Comparison of ENCODE assay signal across 15 cellular contexts in the genomic region with DNA sequence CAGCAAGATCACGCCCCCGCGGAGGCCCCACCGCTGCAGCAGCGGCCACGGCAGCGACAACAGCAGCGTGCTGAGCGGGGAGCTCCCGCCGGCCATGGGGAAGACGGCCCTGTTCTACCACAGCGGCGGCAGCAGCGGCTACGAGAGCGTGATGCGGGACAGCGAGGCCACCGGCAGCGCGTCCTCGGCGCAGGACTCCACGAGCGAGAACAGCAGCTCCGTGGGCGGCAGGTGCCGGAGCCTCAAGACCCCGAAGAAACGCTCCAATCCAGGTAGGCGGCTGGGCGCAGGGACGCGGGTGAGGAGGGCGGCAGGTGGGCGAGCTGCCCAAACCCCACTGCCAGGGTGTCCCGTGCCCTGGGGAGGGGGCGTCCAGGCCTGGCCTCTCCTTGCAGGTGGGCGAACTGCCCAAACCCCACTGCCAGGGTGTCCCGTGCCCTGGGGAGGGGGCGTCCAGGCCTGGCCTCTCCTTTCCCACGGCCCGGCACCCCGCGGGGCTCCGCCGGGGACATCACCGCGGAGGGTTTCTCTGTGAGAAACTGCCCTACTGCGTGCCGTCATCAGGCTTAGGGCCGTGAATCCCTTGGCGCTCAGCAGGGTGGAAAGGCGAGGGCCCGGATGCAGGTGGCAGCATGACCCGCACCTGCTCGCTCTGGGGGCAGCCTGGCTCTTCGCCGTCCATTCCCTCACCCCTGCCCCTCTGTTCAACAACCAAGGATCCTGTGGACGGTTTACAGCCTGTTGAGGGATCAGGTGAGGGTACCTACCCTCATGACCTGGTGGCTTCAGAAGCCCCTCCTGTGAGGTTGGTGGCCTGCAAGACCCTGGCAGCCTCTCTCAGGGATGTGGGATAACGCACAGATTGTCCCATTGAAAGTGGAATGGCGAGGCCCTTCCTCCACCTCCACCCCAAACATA.
DNase-seq lines count a peak whose midpoint lies in the region; TF ChIP-seq lines count a peak whose summit lies in the region.
"Had no signal": no experiment of that assay in that cellular context is flagged by ENCODE, and none has a peak within 500 bp of the region (broad histone marks: within the 10 kb centered on the region; RNA-seq: fewer than 3 reads in every experiment).

No MANE protein-coding gene starts in this region.

- peaks cover 13% of the 10 kb centered on the region for H3K4me1 Mint-ChIP-seq in CD14-positive monocyte

- no peaks in the 10 kb centered on the region for H3K79me1 ChIP-seq in mesendoderm (ENCODE audit: low read length)

- H2AK5ac ChIP-seq in mesendoderm (ENCODE audit: low read length): no peak overlapping the region

- H3K9ac ChIP-seq in HUES48 (ENCODE audit: low read depth, low read length) (no peak overlapping the region), mesendoderm (ENCODE audit: low read length) (no peak overlapping the region)

- H3K4me3 ChIP-seq in HUES48 (ENCODE audit: low read depth, low read length) (peak overlapping the region; percentile 39; the same call in 1 of the 2 replicates), coronary artery (no peak overlapping the region), mesendoderm (ENCODE audit: low read length) (no peak overlapping the region), testis (peak overlapping the region; percentile 26 to 41), hepatocyte (no peak overlapping the region)

- H3K9me2 ChIP-seq in hepatocyte (replicated peaks; ENCODE audit: insufficient read depth): no peaks in the 10 kb centered on the region

- H4K8ac ChIP-seq in mesendoderm (ENCODE audit: low read depth, low read length): no peak overlapping the region

- H3K27me3 ChIP-seq in HUES48 (ENCODE audit: control insufficient read depth, insufficient read depth, low read length) (no peaks in the 10 kb centered on the region; the same call in 1 of the 2 replicates), mesendoderm (ENCODE audit: insufficient read depth, low read length, poor library complexity) (no peaks in the 10 kb centered on the region), testis (no peaks in the 10 kb centered on the region), hepatocyte (no peaks in the 10 kb centered on the region)

- TF ChIP-seq CTCF in coronary artery (IDR thresholded peaks at IDR 0.05) (no peak), testis (IDR thresholded peaks at IDR 0.05) (no peak), hepatocyte (IDR thresholded peaks at IDR 0.05; ENCODE audit: poor library complexity) (no peak), CD14-positive monocyte (IDR thresholded peaks at IDR 0.05) (no peak)

- H3K4me2 ChIP-seq in mesendoderm (ENCODE audit: low read length) (no peak overlapping the region), hepatocyte (no peak overlapping the region)

- no peak overlapping the region for H3K23ac ChIP-seq in mesendoderm (ENCODE audit: low read length)

- H2BK120ac ChIP-seq in mesendoderm (ENCODE audit: low read depth, low read length): no peak overlapping the region

- no peak overlapping the region for H2AFZ ChIP-seq in hepatocyte

- H3K4me3 Mint-ChIP-seq in CD14-positive monocyte: peak overlapping the region in 1 of 2 donors; percentile 22
- H3K4me3 Mint-ChIP-seq: CD4-positive, CD25-positive, alpha-beta regulatory T cell had no signal

- no peak for TF ChIP-seq POLR2A in testis (IDR thresholded peaks at IDR 0.05)

- no peak overlapping the region for H4K5ac ChIP-seq in mesendoderm (ENCODE audit: low read length)

- H3K18ac ChIP-seq in mesendoderm (ENCODE audit: low read length): no peak overlapping the region

- peaks cover 13 to 37% (median 16%) of the 10 kb centered on the region in 3 donors for H3K27me3 Mint-ChIP-seq in CD14-positive monocyte (ENCODE audit: low read depth in 3 of 3)
- H3K27me3 Mint-ChIP-seq: CD4-positive, CD25-positive, alpha-beta regulatory T cell had no signal

- peaks cover 0 to 5% (median 0%) of the 10 kb centered on the region in 7 donors for H3K9me3 Mint-ChIP-seq in CD14-positive monocyte

- H4K20me1 ChIP-seq in hepatocyte (ENCODE audit: insufficient read depth, poor library complexity, severe bottlenecking): no peaks in the 10 kb centered on the region

- no peak overlapping the region for H3K27ac Mint-ChIP-seq in CD14-positive monocyte
- H3K27ac Mint-ChIP-seq: CD4-positive, CD25-positive, alpha-beta regulatory T cell had no signal

- H3K36me3 Mint-ChIP-seq in CD14-positive monocyte: peaks cover 2 to 3% of the 10 kb centered on the region in 2 donors
- H3K36me3 Mint-ChIP-seq: CD4-positive, CD25-positive, alpha-beta regulatory T cell had no signal

- no peaks in the 10 kb centered on the region for H3K4me1 ChIP-seq in HUES48 (ENCODE audit: control insufficient read depth, insufficient read depth, low read length)
- H3K4me1 ChIP-seq in mesendoderm (ENCODE audit: control insufficient read depth, low read depth, low read length): no peaks in the 10 kb centered on the region
- no peaks in the 10 kb centered on the region for H3K4me1 ChIP-seq in testis
- H3K4me1 ChIP-seq in hepatocyte (ENCODE audit: insufficient read depth): peaks cover 3% of the 10 kb centered on the region

- no CpG with 5 or more reads among the region's 63 CpGs for WGBS in mesendoderm (ENCODE audit: extremely low coverage, insufficient coverage, low lambda C conversion rate)
- WGBS in testis, 2 donors: 67% methylated on average over 10 to 63 of the region's 63 CpGs
- 95% methylated on average over 57 of the region's 63 CpGs for WGBS in hepatocyte (ENCODE audit: low lambda C conversion rate, missing lambda C conversion rate)

- H3K9me3 ChIP-seq in HUES48 (ENCODE audit: control insufficient read depth, insufficient read depth, low read length) (no peaks in the 10 kb centered on the region), testis (no peaks in the 10 kb centered on the region), hepatocyte (ENCODE audit: low read depth) (no peaks in the 10 kb centered on the region)

- peak overlapping the region; percentile 15 for H3K56ac ChIP-seq in mesendoderm (ENCODE audit: low read length)

- no peak overlapping the region for H3K4ac ChIP-seq in mesendoderm (ENCODE audit: low read depth, low read length)

- H2BK5ac ChIP-seq in mesendoderm (ENCODE audit: low read length): no peak overlapping the region

- DNase-seq in coronary artery (ENCODE audit: low spot score): peak; percentile 38
- DNase-seq in mesendoderm: no peak
- DNase-seq in testis: no peak
- DNase-seq in hepatocyte (ENCODE audit: low spot score): no peak
- no peak for DNase-seq in CD14-positive monocyte (ENCODE audit: low spot score)
- no peak for DNase-seq in stimulated activated naive CD4-positive, alpha-beta T cell treated with Interleukin-2 at 50 U/mL for 16 hours (lab: John Stamatoyannopoulos, UW)
- DNase-seq: AML-193; CD4-positive, CD25-positive, alpha-beta regulatory T cell; COR-L47; NCI-H1092 treated with DMSO at 0.1 percent for 48 hours; NCI-H2081; NCI-H748 treated with DMSO at 0.1 percent for 48 hours; OCI-M1; SHP77 treated with DMSO at 0.1 percent for 48 hours had no signal

- H3K36me3 ChIP-seq in HUES48 (ENCODE audit: control insufficient read depth, insufficient read depth, low read length) (no peaks in the 10 kb centered on the region), mesendoderm (ENCODE audit: control insufficient read depth, insufficient read depth, low read length) (no peaks in the 10 kb centered on the region), testis (ENCODE audit: low read depth, missing control alignments) (no peaks in the 10 kb centered on the region), hepatocyte (replicated peaks; ENCODE audit: insufficient read depth, low read depth) (no peaks in the 10 kb centered on the region)

- H3K79me2 ChIP-seq in mesendoderm (ENCODE audit: control insufficient read depth, insufficient read depth, low read length) (no peaks in the 10 kb centered on the region), hepatocyte (no peaks in the 10 kb centered on the region)

- intact Hi-C loops in testis (cut with DNase I; ENCODE audit: low total_unique reads): no loop called here
- intact Hi-C loops in CD14-positive monocyte (cut with micrococcal nuclease): no loop called here

- H3K27ac ChIP-seq in HUES48 (ENCODE audit: low read depth, low read length) (no peak overlapping the region), coronary artery (no peak overlapping the region), mesendoderm (ENCODE audit: low read depth, low read length) (no peak overlapping the region), testis (no peak overlapping the region), hepatocyte (no peak overlapping the region)

- H2BK15ac ChIP-seq in mesendoderm (replicated peaks; ENCODE audit: low read depth): no peak overlapping the region

Comparison
In these comparisons a context has a peak if more than half of its experiments do, and no peak if none do; other contexts are left out.
1. H3K4me3 ChIP-seq: peak in HUES48 (single experiment) and testis (2 of 2); none in coronary artery (single experiment), mesendoderm (single experiment) and hepatocyte (single experiment).